ENCODE assay signal across 1 cellular context in the genomic region with DNA sequence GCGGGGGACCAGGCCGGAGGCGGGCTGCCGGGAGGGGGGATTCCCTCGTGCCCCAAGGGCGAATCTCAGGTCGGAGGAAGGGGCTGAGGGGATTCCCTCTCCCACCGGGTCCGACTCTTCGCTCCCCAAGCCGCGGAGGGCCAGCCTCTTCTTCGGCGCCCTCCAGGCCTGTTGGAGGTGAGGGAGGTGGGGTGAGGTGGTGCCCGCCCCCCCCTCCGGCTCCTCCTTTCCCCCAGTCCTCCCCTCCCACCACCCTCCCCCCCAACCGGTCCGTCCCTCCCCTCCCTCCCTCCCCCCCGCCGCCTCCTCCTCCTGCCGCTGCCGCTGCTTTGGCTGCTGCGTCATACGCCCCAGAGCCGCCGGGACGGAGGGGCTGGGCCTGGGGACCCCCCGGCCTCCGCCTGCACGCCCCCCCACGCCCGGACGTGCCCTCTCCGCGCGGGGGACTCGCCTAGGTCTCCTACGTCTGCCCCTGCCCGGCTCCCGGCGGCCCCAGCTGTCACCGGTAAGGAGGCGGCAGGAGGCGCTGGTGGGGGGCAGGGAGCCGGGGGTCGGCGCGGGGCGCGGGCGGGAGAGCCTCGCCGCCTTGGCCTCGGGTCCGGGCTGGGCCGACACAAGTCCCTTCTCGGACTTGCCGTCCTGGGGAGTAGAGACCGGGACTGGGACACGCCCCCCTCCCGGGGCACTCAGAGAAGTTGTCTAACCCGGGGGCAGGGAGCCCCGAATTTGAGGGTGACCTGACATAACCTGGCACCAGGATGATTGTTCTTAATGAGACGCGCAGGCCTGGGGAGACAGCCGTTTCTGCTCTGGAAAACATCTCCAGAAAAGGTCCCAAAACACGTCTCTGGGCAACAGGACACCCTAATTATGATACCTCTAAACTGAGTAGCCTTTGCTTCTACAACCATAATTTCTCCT.
TF ChIP-seq lines count a peak whose summit lies in the region.

A gene (plus strand): TSS at position 304 of the 921 bp plus-strand sequence. CDS start 1,250 bp downstream, outside the sequence.

TF ChIP-seq in HepG2, 621 proteins besides CTCF, POLR2A, EP300 and RAD21 (continued from another document):
- TF ChIP-seq GFI1 (CRISPR knock-in tag; IDR thresholded peaks at IDR 0.05; ENCODE audit: borderline replicate concordance) (no peak), SIN3A (IDR thresholded peaks at IDR 0.05; ENCODE audit: borderline replicate concordance, low read depth, low read length) (peak; percentile 54; the same call in 1 of the 2 replicates), ZNF841 (CRISPR knock-in tag; IDR thresholded peaks at IDR 0.05; ENCODE audit: borderline replicate concordance) (no peak), JUND (CRISPR knock-in tag; IDR thresholded peaks at IDR 0.05) (no peak), MBD4 (IDR thresholded peaks at IDR 0.05; ENCODE audit: borderline replicate concordance, low read length) (no peak), ZNF546 (CRISPR knock-in tag; conservative IDR thresholded peaks at IDR 0.05) (0 out of 2 replicates have a peak, but pooled peaks have one; percentile 21), RXRB (CRISPR knock-in tag; IDR thresholded peaks at IDR 0.05; ENCODE audit: borderline replicate concordance) (no peak), MLLT10 (CRISPR knock-in tag; IDR thresholded peaks at IDR 0.05) (no peak), ZKSCAN1 (IDR thresholded peaks at IDR 0.05; ENCODE audit: low read length) (no peak), ZC3H13 (CRISPR knock-in tag; IDR thresholded peaks at IDR 0.05) (no peak), ZNF101 (CRISPR knock-in tag; IDR thresholded peaks at IDR 0.05; ENCODE audit: borderline replicate concordance, low read depth) (no peak), ZNF10 (CRISPR knock-in tag; IDR thresholded peaks at IDR 0.05; ENCODE audit: borderline replicate concordance, low read depth) (no peak), SNAI1 (CRISPR knock-in tag; IDR thresholded peaks at IDR 0.05; ENCODE audit: borderline replicate concordance) (no peak), STAG1 (CRISPR knock-in tag; IDR thresholded peaks at IDR 0.05) (no peak)
- TF ChIP-seq, protein P1, sequence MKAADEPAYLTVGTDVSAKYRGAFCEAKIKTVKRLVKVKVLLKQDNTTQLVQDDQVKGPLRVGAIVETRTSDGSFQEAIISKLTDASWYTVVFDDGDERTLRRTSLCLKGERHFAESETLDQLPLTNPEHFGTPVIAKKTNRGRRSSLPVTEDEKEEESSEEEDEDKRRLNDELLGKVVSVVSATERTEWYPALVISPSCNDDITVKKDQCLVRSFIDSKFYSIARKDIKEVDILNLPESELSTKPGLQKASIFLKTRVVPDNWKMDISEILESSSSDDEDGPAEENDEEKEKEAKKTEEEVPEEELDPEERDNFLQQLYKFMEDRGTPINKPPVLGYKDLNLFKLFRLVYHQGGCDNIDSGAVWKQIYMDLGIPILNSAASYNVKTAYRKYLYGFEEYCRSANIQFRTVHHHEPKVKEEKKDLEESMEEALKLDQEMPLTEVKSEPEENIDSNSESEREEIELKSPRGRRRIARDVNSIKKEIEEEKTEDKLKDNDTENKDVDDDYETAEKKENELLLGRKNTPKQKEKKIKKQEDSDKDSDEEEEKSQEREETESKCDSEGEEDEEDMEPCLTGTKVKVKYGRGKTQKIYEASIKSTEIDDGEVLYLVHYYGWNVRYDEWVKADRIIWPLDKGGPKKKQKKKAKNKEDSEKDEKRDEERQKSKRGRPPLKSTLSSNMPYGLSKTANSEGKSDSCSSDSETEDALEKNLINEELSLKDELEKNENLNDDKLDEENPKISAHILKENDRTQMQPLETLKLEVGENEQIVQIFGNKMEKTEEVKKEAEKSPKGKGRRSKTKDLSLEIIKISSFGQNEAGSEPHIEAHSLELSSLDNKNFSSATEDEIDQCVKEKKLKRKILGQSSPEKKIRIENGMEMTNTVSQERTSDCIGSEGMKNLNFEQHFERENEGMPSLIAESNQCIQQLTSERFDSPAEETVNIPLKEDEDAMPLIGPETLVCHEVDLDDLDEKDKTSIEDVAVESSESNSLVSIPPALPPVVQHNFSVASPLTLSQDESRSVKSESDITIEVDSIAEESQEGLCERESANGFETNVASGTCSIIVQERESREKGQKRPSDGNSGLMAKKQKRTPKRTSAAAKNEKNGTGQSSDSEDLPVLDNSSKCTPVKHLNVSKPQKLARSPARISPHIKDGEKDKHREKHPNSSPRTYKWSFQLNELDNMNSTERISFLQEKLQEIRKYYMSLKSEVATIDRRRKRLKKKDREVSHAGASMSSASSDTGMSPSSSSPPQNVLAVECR (CRISPR knock-in tag; IDR thresholded peaks at IDR 0.05; ENCODE audit: borderline replicate concordance), result peak; percentile 54
- TF ChIP-seq, protein P2, sequence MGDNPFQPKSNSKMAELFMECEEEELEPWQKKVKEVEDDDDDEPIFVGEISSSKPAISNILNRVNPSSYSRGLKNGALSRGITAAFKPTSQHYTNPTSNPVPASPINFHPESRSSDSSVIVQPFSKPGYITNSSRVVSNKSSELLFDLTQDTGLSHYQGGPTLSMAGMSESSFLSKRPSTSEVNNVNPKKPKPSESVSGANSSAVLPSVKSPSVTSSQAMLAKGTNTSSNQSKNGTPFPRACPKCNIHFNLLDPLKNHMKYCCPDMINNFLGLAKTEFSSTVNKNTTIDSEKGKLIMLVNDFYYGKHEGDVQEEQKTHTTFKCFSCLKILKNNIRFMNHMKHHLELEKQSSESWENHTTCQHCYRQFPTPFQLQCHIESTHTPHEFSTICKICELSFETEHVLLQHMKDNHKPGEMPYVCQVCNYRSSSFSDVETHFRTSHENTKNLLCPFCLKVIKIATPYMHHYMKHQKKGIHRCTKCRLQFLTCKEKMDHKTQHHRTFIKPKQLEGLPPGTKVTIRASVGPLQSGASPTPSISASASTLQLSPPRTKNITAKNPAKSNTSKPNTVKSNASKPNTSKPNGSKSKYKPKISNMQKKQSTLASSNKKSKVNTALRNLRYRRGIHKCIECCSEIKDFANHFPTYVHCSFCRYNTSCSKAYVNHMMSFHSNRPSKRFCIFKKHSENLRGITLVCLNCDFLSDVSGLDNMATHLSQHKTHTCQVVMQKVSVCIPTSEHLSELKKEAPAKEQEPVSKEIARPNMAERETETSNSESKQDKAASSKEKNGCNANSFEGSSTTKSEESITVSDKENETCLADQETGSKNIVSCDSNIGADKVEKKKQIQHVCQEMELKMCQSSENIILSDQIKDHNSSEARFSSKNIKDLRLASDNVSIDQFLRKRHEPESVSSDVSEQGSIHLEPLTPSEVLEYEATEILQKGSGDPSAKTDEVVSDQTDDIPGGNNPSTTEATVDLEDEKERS (CRISPR knock-in tag; IDR thresholded peaks at IDR 0.05), result no peak
- TF ChIP-seq, protein P3, sequence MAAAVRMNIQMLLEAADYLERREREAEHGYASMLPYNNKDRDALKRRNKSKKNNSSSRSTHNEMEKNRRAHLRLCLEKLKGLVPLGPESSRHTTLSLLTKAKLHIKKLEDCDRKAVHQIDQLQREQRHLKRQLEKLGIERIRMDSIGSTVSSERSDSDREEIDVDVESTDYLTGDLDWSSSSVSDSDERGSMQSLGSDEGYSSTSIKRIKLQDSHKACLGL (CRISPR knock-in tag; IDR thresholded peaks at IDR 0.05), result no peak
- TF ChIP-seq, protein P4, sequence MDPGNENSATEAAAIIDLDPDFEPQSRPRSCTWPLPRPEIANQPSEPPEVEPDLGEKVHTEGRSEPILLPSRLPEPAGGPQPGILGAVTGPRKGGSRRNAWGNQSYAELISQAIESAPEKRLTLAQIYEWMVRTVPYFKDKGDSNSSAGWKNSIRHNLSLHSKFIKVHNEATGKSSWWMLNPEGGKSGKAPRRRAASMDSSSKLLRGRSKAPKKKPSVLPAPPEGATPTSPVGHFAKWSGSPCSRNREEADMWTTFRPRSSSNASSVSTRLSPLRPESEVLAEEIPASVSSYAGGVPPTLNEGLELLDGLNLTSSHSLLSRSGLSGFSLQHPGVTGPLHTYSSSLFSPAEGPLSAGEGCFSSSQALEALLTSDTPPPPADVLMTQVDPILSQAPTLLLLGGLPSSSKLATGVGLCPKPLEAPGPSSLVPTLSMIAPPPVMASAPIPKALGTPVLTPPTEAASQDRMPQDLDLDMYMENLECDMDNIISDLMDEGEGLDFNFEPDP (CRISPR knock-in tag; conservative IDR thresholded peaks at IDR 0.05), result no peak
TF ChIP-seq in HepG2: peak in this region for 83.
